Comparison of ENCODE assay signal across 8 cellular contexts in genomic region chr5:87268126-87268969, GRCh38. TPM values are rescaled to one million over a fixed set of nuclear protein-coding genes. Genes with fewer than 3 reads are reported as not detected.
DNase-seq lines count a peak whose midpoint lies in the region; ATAC-seq and TF ChIP-seq lines count a peak whose summit lies in the region.

No MANE protein-coding gene starts in this region.

- H3K4me1 ChIP-seq in colonic mucosa: peaks cover 6% of the 10 kb centered on the region

- DNase-seq in NCI-H1436 (lab: John Stamatoyannopoulos, UW) (peak; percentile 48), NCI-H1436 treated with DMSO at 0.1 percent for 48 hours (lab: John Stamatoyannopoulos, UW) (no peak), NCI-H128 (lab: John Stamatoyannopoulos, UW; ENCODE audit: unreplicated experiment) (peak; percentile 27), colonic mucosa (peak; percentile 78), left colon (peak; percentile 76 to 79)
- peak; percentile 79 for DNase-seq in activated CD4-positive, alpha-beta T cell treated with anti-CD3 and anti-CD28 coated beads for 48 hours
- DNase-seq in stimulated activated CD4-positive, alpha-beta T cell treated with anti-CD3 and anti-CD28 coated beads, Interleukin-1b, Interleukin-23, amount 100 ng/mL, for 24 hours (ENCODE audit: low read depth in 4 of 4, low spot score in 1 of 4): peak; percentile 35 to 67 (median 55)

- H3K4me3 ChIP-seq in colonic mucosa: peak overlapping the region; percentile 90

- no peaks in the 10 kb centered on the region for H3K9me3 ChIP-seq in colonic mucosa

- no peaks in the 10 kb centered on the region for H3K36me3 ChIP-seq in colonic mucosa

- peak overlapping the region; percentile 91 to 93 for H3K9ac ChIP-seq in colonic mucosa (ENCODE audit: low read depth in 2 of 2, low read length in 2 of 2)

- intact Hi-C loops in colonic mucosa (cut with DNase I) (loop anchor here (10.0 kb wide), 2 partner anchors 126 to 194 kb away; no protein-coding TSS in a partner anchor), left colon (cut with DNase I, micrococcal nuclease) (no loop called here)

- peak overlapping the region; percentile 97 for H3K27ac ChIP-seq in colonic mucosa

- no peak for TF ChIP-seq CTCF in colonic mucosa (IDR thresholded peaks at IDR 0.05)

- ATAC-seq in HG02571 (IDR thresholded peaks at IDR 0.05; ENCODE audit: unreplicated experiment): peak; percentile 52
- ATAC-seq in left colon: peak; percentile 66

- no peaks in the 10 kb centered on the region for H3K27me3 ChIP-seq in colonic mucosa

RNA-seq across cellular contexts. Expression of gene RASA1, which starts 0.7 kb away (rescaled TPM):
- 10 to 100 TPM; 24.1 to 28.8 TPM for total RNA-seq in colonic mucosa
- 10 to 100 TPM; 21.9 to 27.8 TPM for total RNA-seq in left colon
